ENCODE assay signal across 8 cellular contexts in genomic region chr3:24521306-24522154, GRCh38. TPM values are rescaled to one million over a fixed set of nuclear protein-coding genes. Genes with fewer than 3 reads are reported as not detected.
DNase-seq lines count a peak whose midpoint lies in the region; ATAC-seq and TF ChIP-seq lines count a peak whose summit lies in the region.

No MANE protein-coding gene starts in this region.

- no peak overlapping the region for H3K27ac ChIP-seq in CD8-positive, alpha-beta T cell (ENCODE audit: low read depth, low read length)

- no peaks in the 10 kb centered on the region for H3K27me3 ChIP-seq in CD8-positive, alpha-beta T cell (ENCODE audit: insufficient read depth, low read length)

- no peaks in the 10 kb centered on the region for H3K36me3 ChIP-seq in CD8-positive, alpha-beta T cell (ENCODE audit: insufficient read depth, low read length)

- no peaks in the 10 kb centered on the region for H3K9me3 Mint-ChIP-seq in CD8-positive, alpha-beta T cell

- ATAC-seq in HG02885 (IDR thresholded peaks at IDR 0.05; ENCODE audit: poor library complexity, unreplicated experiment) (peak; percentile 27), GM18520 (IDR thresholded peaks at IDR 0.05; ENCODE audit: unreplicated experiment) (no peak)
- no peak for ATAC-seq in CD8-positive, alpha-beta T cell

- no peak for TF ChIP-seq CTCF in AG10803 (conservative IDR thresholded peaks at IDR 0.05; ENCODE audit: low read length)
- no peak for TF ChIP-seq CTCF in CD8-positive, alpha-beta T cell (IDR thresholded peaks at IDR 0.05)

- CTCF ChIA-PET in CD8-positive, alpha-beta T cell (lab: Charles Lee) = no interaction called here

- peaks cover 40% of the 10 kb centered on the region for H3K27me3 Mint-ChIP-seq in CD8-positive, alpha-beta T cell (ENCODE audit: low read depth)

- H3K27ac Mint-ChIP-seq in CD8-positive, alpha-beta T cell = no peak overlapping the region

- no peaks in the 10 kb centered on the region for H3K36me3 Mint-ChIP-seq in CD8-positive, alpha-beta T cell

- H3K4me3 Mint-ChIP-seq in CD8-positive, alpha-beta T cell = no peak overlapping the region

- POLR2A ChIA-PET in CD8-positive, alpha-beta T cell (lab: Charles Lee) = no interaction called here

- H3K4me3 ChIP-seq in AG10803 (ENCODE audit: low read length) = peak overlapping the region; percentile 61
- no peak overlapping the region for H3K4me3 ChIP-seq in CD8-positive, alpha-beta T cell (ENCODE audit: low read depth, low read length)

- DNase-seq in AG10803 (ENCODE audit: low read depth) (peak; percentile 36), anterior cingulate cortex (lab: John Stamatoyannopoulos, UW) (peak in 32 of 58 donors; percentile 5 to 63 (median 29)), hepatic stellate cell (ENCODE audit: low spot score) (peak; percentile 31), posterior vena cava (ENCODE audit: low spot score) (peak; percentile 84)
- DNase-seq in activated effector memory CD4-positive, alpha-beta T cell treated with anti-CD3 and anti-CD28 coated beads, Interleukin-2, amount 50 U/mL, for 16 hours = no peak
- no peak for DNase-seq in CD8-positive, alpha-beta T cell

- intact Hi-C loops in posterior vena cava (cut with DNase I) = no loop called here
- intact Hi-C loops in CD8-positive, alpha-beta T cell (cut with DNase I, micrococcal nuclease) = no loop called here

- no peaks in the 10 kb centered on the region for H3K9me3 ChIP-seq in CD8-positive, alpha-beta T cell (ENCODE audit: low read length)

- H3K4me1 Mint-ChIP-seq in CD8-positive, alpha-beta T cell (ENCODE audit: low read depth) = peaks cover 2% of the 10 kb centered on the region

- H3K4me1 ChIP-seq in CD8-positive, alpha-beta T cell (ENCODE audit: insufficient read depth, low read length) = no peaks in the 10 kb centered on the region

RNA-seq across cellular contexts. Expression of gene THRB, which starts 26.9 kb away (rescaled TPM):
- 10 to 100 TPM; 25.0 to 32.5 TPM for total RNA-seq in posterior vena cava
- total RNA-seq in CD8-positive, alpha-beta T cell = not detected

Comparison
In these comparisons a context has a peak if more than half of its experiments do, and no peak if none do; other contexts are left out.
1. DNase-seq: peak in AG10803 (single experiment), anterior cingulate cortex (32 of 58), hepatic stellate cell (single experiment) and posterior vena cava (single experiment); none in activated effector memory CD4-positive, alpha-beta T cell treated with anti-CD3 and anti-CD28 coated beads, Interleukin-2, amount 50 U/mL, for 16 hours (single experiment) and CD8-positive, alpha-beta T cell (0 of 7).
2. RNA of gene THRB, which starts 26.9 kb away (total RNA-seq): 25.0 to 32.5 TPM in posterior vena cava; not detected in CD8-positive, alpha-beta T cell; every median in the first group is over 10 times any median in the second.